ENCODE assay signal across 1 cellular context in genomic region chr1:225823811-225824261, GRCh38.
TF ChIP-seq lines count a peak whose summit lies in the region.

No MANE protein-coding gene starts in this region.

TF ChIP-seq in HepG2, 621 proteins besides CTCF, POLR2A, EP300 and RAD21:
- TF ChIP-seq FUBP1 (CRISPR knock-in tag; IDR thresholded peaks at IDR 0.05; ENCODE audit: borderline replicate concordance), result no peak
- no peak for TF ChIP-seq ZBTB38 (CRISPR knock-in tag; IDR thresholded peaks at IDR 0.05)
TF ChIP-seq in HepG2: peak in this region for 0.
